ENCODE assay signal across 22 cellular contexts in genomic region chr9:99436636-99437035, GRCh38.
"Had no signal": no experiment of that assay in that cellular context is flagged by ENCODE, and none has a peak within 500 bp of the region (broad histone marks: within the 10 kb centered on the region; RNA-seq: fewer than 3 reads in every experiment).

No MANE protein-coding gene starts in this region.

- DNase-seq: activated B cell treated with CpG ODN at 0.5 μM for 24 hours; activated CD4-positive, alpha-beta T cell treated with anti-CD3 and anti-CD28 coated beads for 1 hour; activated CD4-positive, alpha-beta T cell treated with anti-CD3 and anti-CD28 coated beads, Interleukin-2, amount 10 ng/mL, durations not matched to agents 24 days and 14 days; activated CD4-positive, alpha-beta T cell treated with anti-CD3 and anti-CD28 coated beads, Interleukin-2, amount 50 U/mL, for 48 hours; activated CD8-positive, alpha-beta memory T cell treated with anti-CD3 and anti-CD28 coated beads, Interleukin-2, amount 10 ng/mL, durations not matched to agents 7 days and 5 days; activated effector memory CD4-positive, alpha-beta T cell treated with Interleukin-2 at 50 U/mL for 16 hours; activated naive CD4-positive, alpha-beta T cell; activated T-cell treated with anti-CD3 and anti-CD28 coated beads, Interleukin-2, amount 50 U/mL, for 24 hours; aorta; caudate nucleus; MG63; NCI-H1105; NCI-H1436; NCI-H187 treated with DMSO at 0.1 percent for 48 hours; NCI-H2081 treated with DMSO at 0.1 percent for 48 hours; NCI-H446; PC-9; T-helper 17 cell; T1000 had no signal

- H3K4me3 ChIP-seq: breast epithelium, MG63, PC-9 had no signal

- H3K4me3 Mint-ChIP-seq: activated B cell treated with CpG ODN at 0.5 μM for 24 hours; activated CD4-positive, alpha-beta T cell treated with anti-CD3 and anti-CD28 coated beads, Interleukin-2, amount 10 ng/mL, durations not matched to agents 24 days and 14 days; activated CD8-positive, alpha-beta memory T cell treated with anti-CD3 and anti-CD28 coated beads, Interleukin-2, amount 10 ng/mL, durations not matched to agents 7 days and 5 days; activated naive CD4-positive, alpha-beta T cell treated with anti-CD3 and anti-CD28 coated beads, Interleukin-2, amount 50 U/mL, for 24 hours; activated T-cell treated with anti-CD3 and anti-CD28 coated beads, Interleukin-2, amount 50 U/mL, for 24 hours; activated T-helper 1 cell treated with anti-CD3 and anti-CD28 coated beads, Interleukin-12 subunit alpha, Interleukin-12 subunit beta, Interleukin-2, Interleukin-4 antibody, amounts not matched to agents 30 ng/mL and 10 ng/mL and 1 ng/mL, durations not matched to agents 14 hours and 24 hours and 36 hours; T-helper 17 cell had no signal

- H3K36me3 ChIP-seq: breast epithelium, MG63 had no signal

- H3K36me3 Mint-ChIP-seq: activated CD8-positive, alpha-beta memory T cell treated with anti-CD3 and anti-CD28 coated beads, Interleukin-2, amount 10 ng/mL, durations not matched to agents 7 days and 5 days; activated naive CD4-positive, alpha-beta T cell treated with anti-CD3 and anti-CD28 coated beads, Interleukin-2, amount 50 U/mL, for 24 hours had no signal

- H3K4me1 ChIP-seq: breast epithelium had no signal

- H3K4me1 Mint-ChIP-seq: activated naive CD4-positive, alpha-beta T cell treated with anti-CD3 and anti-CD28 coated beads, Interleukin-2, amount 50 U/mL, for 24 hours; T-helper 17 cell had no signal

- H3K27ac Mint-ChIP-seq: activated B cell treated with CpG ODN at 0.5 μM for 24 hours; activated CD4-positive, alpha-beta T cell treated with anti-CD3 and anti-CD28 coated beads, Interleukin-2, amount 10 ng/mL, durations not matched to agents 24 days and 14 days; activated CD8-positive, alpha-beta memory T cell treated with anti-CD3 and anti-CD28 coated beads, Interleukin-2, amount 10 ng/mL, durations not matched to agents 7 days and 5 days; activated naive CD4-positive, alpha-beta T cell treated with anti-CD3 and anti-CD28 coated beads, Interleukin-2, amount 50 U/mL, for 24 hours; activated T-cell treated with anti-CD3 and anti-CD28 coated beads, Interleukin-2, amount 50 U/mL, for 24 hours; activated T-helper 1 cell treated with anti-CD3 and anti-CD28 coated beads, Interleukin-12 subunit alpha, Interleukin-12 subunit beta, Interleukin-2, Interleukin-4 antibody, amounts not matched to agents 30 ng/mL and 10 ng/mL and 1 ng/mL, durations not matched to agents 14 hours and 24 hours and 36 hours; T-helper 17 cell had no signal

- ATAC-seq: activated CD8-positive, alpha-beta memory T cell treated with anti-CD3 and anti-CD28 coated beads, Interleukin-2, amount 10 ng/mL, durations not matched to agents 7 days and 5 days; T-helper 17 cell had no signal

- H3K9me3 ChIP-seq: breast epithelium, MG63 had no signal

- H3K27me3 Mint-ChIP-seq: activated B cell treated with CpG ODN at 0.5 μM for 24 hours; activated CD4-positive, alpha-beta T cell treated with anti-CD3 and anti-CD28 coated beads, Interleukin-2, amount 10 ng/mL, durations not matched to agents 24 days and 14 days; activated CD8-positive, alpha-beta memory T cell treated with anti-CD3 and anti-CD28 coated beads, Interleukin-2, amount 10 ng/mL, durations not matched to agents 7 days and 5 days; activated naive CD4-positive, alpha-beta T cell treated with anti-CD3 and anti-CD28 coated beads, Interleukin-2, amount 50 U/mL, for 24 hours; activated T-cell treated with anti-CD3 and anti-CD28 coated beads, Interleukin-2, amount 50 U/mL, for 24 hours had no signal

- H3K27ac ChIP-seq: breast epithelium, PC-9 had no signal

- H2AFZ ChIP-seq: PC-9 had no signal

- H3K27me3 ChIP-seq: breast epithelium, MG63 had no signal

- H3K9me3 Mint-ChIP-seq: activated B cell treated with CpG ODN at 0.5 μM for 24 hours; activated CD4-positive, alpha-beta T cell treated with anti-CD3 and anti-CD28 coated beads, Interleukin-2, amount 10 ng/mL, durations not matched to agents 24 days and 14 days; activated naive CD4-positive, alpha-beta T cell treated with anti-CD3 and anti-CD28 coated beads, Interleukin-2, amount 50 U/mL, for 24 hours; activated T-cell treated with anti-CD3 and anti-CD28 coated beads, Interleukin-2, amount 50 U/mL, for 24 hours; activated T-helper 1 cell treated with anti-CD3 and anti-CD28 coated beads, Interleukin-12 subunit alpha, Interleukin-12 subunit beta, Interleukin-2, Interleukin-4 antibody, amounts not matched to agents 30 ng/mL and 10 ng/mL and 1 ng/mL, durations not matched to agents 14 hours and 24 hours and 36 hours had no signal

- H3K4me2 ChIP-seq: PC-9 had no signal
